In the genomic region with DNA sequence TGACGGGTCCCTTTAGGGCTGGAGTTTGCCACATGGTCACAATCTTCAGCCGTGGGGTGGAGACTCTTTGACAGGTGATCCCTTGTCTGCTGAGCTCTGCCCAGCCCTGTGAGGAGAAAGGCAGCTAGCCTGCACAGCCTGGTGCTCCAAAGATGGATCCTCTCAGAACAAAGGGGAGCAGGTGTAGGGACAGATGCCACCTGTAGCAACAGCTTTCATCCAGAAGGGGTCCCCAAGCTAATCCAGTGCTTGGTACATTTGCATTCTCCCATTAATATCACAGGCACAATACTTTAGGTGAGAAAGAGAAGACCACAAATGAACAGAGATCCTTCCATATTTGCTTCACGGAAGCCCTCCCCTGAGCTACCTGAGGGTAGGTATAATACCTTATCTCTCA, we compare ENCODE assay signal across 14 cellular contexts.
DNase-seq lines count a peak whose midpoint lies in the region; ATAC-seq lines count a peak whose summit lies in the region.
"Had no signal": no experiment of that assay in that cellular context is flagged by ENCODE, and none has a peak within 500 bp of the region (broad histone marks: within the 10 kb centered on the region; RNA-seq: fewer than 3 reads in every experiment).

No MANE protein-coding gene starts in this region.

- POLR2A ChIA-PET in activated CD8-positive, alpha-beta T cell treated with anti-CD3 and anti-CD28 coated beads, Interleukin-2, amount 10 ng/mL, durations not matched to agents 7 days and 5 days (lab: Charles Lee) = no interaction called here

- CTCF ChIA-PET in activated CD8-positive, alpha-beta T cell treated with anti-CD3 and anti-CD28 coated beads, Interleukin-2, amount 10 ng/mL, durations not matched to agents 7 days and 5 days (lab: Charles Lee) = no interaction called here

- DNase-seq in NCI-H1092 treated with DMSO at 0.1 percent for 48 hours (lab: John Stamatoyannopoulos, UW) (peak; percentile 28), NCI-H1092 (lab: John Stamatoyannopoulos, UW) (no peak), Karpas-422 (peak; percentile 48), RKO (ENCODE audit: low spot score) (peak; percentile 2), left kidney (ENCODE audit: low read depth, low spot score) (peak; percentile 36), SKM-1 (lab: John Stamatoyannopoulos, UW; ENCODE audit: unreplicated experiment) (no peak)
- DNase-seq in stimulated activated naive CD4-positive, alpha-beta T cell (lab: John Stamatoyannopoulos, UW) = no peak
- no peak for DNase-seq in activated CD8-positive, alpha-beta T cell treated with anti-CD3 and anti-CD28 coated beads, Interleukin-2, amount 10 ng/mL, durations not matched to agents 7 days and 5 days
- DNase-seq: NCI-H2029 treated with DMSO at 0.1 percent for 48 hours; stimulated activated CD4-positive, alpha-beta T cell treated with anti-CD3 and anti-CD28 coated beads, Interleukin-12 subunit alpha, Interleukin-12 subunit beta, amount 100 ng/mL, for 4 hours; trophoblast cell had no signal

- H3K4me3 ChIP-seq in Karpas-422 (ENCODE audit: low read length) = no peak overlapping the region
- H3K4me3 ChIP-seq: esophagus muscularis mucosa had no signal

- H3K79me2 ChIP-seq in Karpas-422 (ENCODE audit: low read length) = no peaks in the 10 kb centered on the region

- peaks cover 15% of the 10 kb centered on the region for H3K27me3 Mint-ChIP-seq in activated CD8-positive, alpha-beta T cell treated with anti-CD3 and anti-CD28 coated beads, Interleukin-2, amount 10 ng/mL, durations not matched to agents 7 days and 5 days (ENCODE audit: low read depth)

- H3K27me3 ChIP-seq in Karpas-422 (ENCODE audit: low read length) = no peaks in the 10 kb centered on the region

- H3K4me3 Mint-ChIP-seq in activated CD8-positive, alpha-beta T cell treated with anti-CD3 and anti-CD28 coated beads, Interleukin-2, amount 10 ng/mL, durations not matched to agents 7 days and 5 days = no peak overlapping the region

- no peaks in the 10 kb centered on the region for H3K36me3 Mint-ChIP-seq in activated CD8-positive, alpha-beta T cell treated with anti-CD3 and anti-CD28 coated beads, Interleukin-2, amount 10 ng/mL, durations not matched to agents 7 days and 5 days (ENCODE audit: low read depth)
- H3K36me3 Mint-ChIP-seq: activated naive CD4-positive, alpha-beta T cell treated with anti-CD3 and anti-CD28 coated beads, Interleukin-2, amount 50 U/mL, for 72 hours had no signal

- no peak overlapping the region for H3K27ac Mint-ChIP-seq in activated CD8-positive, alpha-beta T cell treated with anti-CD3 and anti-CD28 coated beads, Interleukin-2, amount 10 ng/mL, durations not matched to agents 7 days and 5 days

- no peaks in the 10 kb centered on the region for H3K9me2 ChIP-seq in Karpas-422 (replicated peaks; ENCODE audit: insufficient read depth, low read length)

- H3K9me3 ChIP-seq in Karpas-422 (ENCODE audit: low read length) = no peaks in the 10 kb centered on the region
- H3K9me3 ChIP-seq: esophagus muscularis mucosa, neutrophil had no signal

- H2AFZ ChIP-seq in Karpas-422 (ENCODE audit: low read length) = no peak overlapping the region

- ATAC-seq in activated CD8-positive, alpha-beta T cell treated with anti-CD3 and anti-CD28 coated beads, Interleukin-2, amount 10 ng/mL, durations not matched to agents 7 days and 5 days = no peak
- ATAC-seq: activated naive CD4-positive, alpha-beta T cell treated with anti-CD3 and anti-CD28 coated beads, Interleukin-2, amount 50 U/mL, for 72 hours had no signal

- no peaks in the 10 kb centered on the region for H3K4me1 Mint-ChIP-seq in activated CD8-positive, alpha-beta T cell treated with anti-CD3 and anti-CD28 coated beads, Interleukin-2, amount 10 ng/mL, durations not matched to agents 7 days and 5 days (ENCODE audit: low read depth)

- H3K27ac ChIP-seq in Karpas-422 (ENCODE audit: low read length) = no peak overlapping the region
- H3K27ac ChIP-seq: esophagus muscularis mucosa, neutrophil had no signal

- H3K4me2 ChIP-seq in Karpas-422 (ENCODE audit: low read depth, low read length, poor library complexity, severe bottlenecking) = no peak overlapping the region

- H3K4me1 ChIP-seq in Karpas-422 (ENCODE audit: low read length) = no peaks in the 10 kb centered on the region
- H3K4me1 ChIP-seq: esophagus muscularis mucosa had no signal

- no peak overlapping the region for H3K9ac ChIP-seq in Karpas-422 (ENCODE audit: low read length)

- no peaks in the 10 kb centered on the region for H3K9me3 Mint-ChIP-seq in activated CD8-positive, alpha-beta T cell treated with anti-CD3 and anti-CD28 coated beads, Interleukin-2, amount 10 ng/mL, durations not matched to agents 7 days and 5 days (ENCODE audit: insufficient read depth)
- H3K9me3 Mint-ChIP-seq: activated naive CD4-positive, alpha-beta T cell treated with anti-CD3 and anti-CD28 coated beads, Interleukin-2, amount 50 U/mL, for 72 hours had no signal

- no peaks in the 10 kb centered on the region for H4K20me1 ChIP-seq in Karpas-422 (ENCODE audit: insufficient read depth, low read depth, low read length)

- H3K36me3 ChIP-seq in Karpas-422 (ENCODE audit: insufficient read depth, low read length) = no peaks in the 10 kb centered on the region
- H3K36me3 ChIP-seq: esophagus muscularis mucosa, neutrophil had no signal

Comparison
In these comparisons a context has a peak if more than half of its experiments do, and no peak if none do; other contexts are left out.
1. DNase-seq: peak in NCI-H1092 treated with DMSO at 0.1 percent for 48 hours (single experiment), Karpas-422 (single experiment), RKO (single experiment) and left kidney (single experiment); none in NCI-H1092 (single experiment), SKM-1 (single experiment), stimulated activated naive CD4-positive, alpha-beta T cell (0 of 6) and activated CD8-positive, alpha-beta T cell treated with anti-CD3 and anti-CD28 coated beads, Interleukin-2, amount 10 ng/mL, durations not matched to agents 7 days and 5 days (single experiment).